In genomic region chr4:7295917-7296660, GRCh38 we compare ENCODE assay signal across 8 cellular contexts.
DNase-seq lines count a peak whose midpoint lies in the region; ATAC-seq, FAIRE-seq and TF ChIP-seq lines count a peak whose summit lies in the region.

No MANE protein-coding gene starts in this region.

- H3K14ac ChIP-seq in mesenchymal stem cell (ENCODE audit: low read length in 2 of 2): no peak overlapping the region

- no peaks in the 10 kb centered on the region for H3K27me3 ChIP-seq in BE2C
- no peaks in the 10 kb centered on the region for H3K27me3 ChIP-seq in bronchial epithelial cell (ENCODE audit: control insufficient read depth, insufficient read depth, low read length)
- peaks cover 33 to 35% of the 10 kb centered on the region in 2 experiments for H3K27me3 ChIP-seq in mesenchymal stem cell (ENCODE audit: control insufficient read depth in 1 of 2, insufficient read depth in 1 of 2, low read length in 2 of 2)

- H3K18ac ChIP-seq in mesenchymal stem cell (ENCODE audit: low read depth in 1 of 2, low read length in 2 of 2): no peak overlapping the region

- no peak for ATAC-seq in HG03108 (IDR thresholded peaks at IDR 0.05; ENCODE audit: unreplicated experiment)
- ATAC-seq in GM21423 (IDR thresholded peaks at IDR 0.05; ENCODE audit: unreplicated experiment): no peak
- ATAC-seq in HG02970 (IDR thresholded peaks at IDR 0.05; ENCODE audit: low FRiP score, unreplicated experiment): no peak

- H3K4ac ChIP-seq in mesenchymal stem cell (ENCODE audit: low read depth in 1 of 2, low read length in 2 of 2): no peak overlapping the region

- H3K23ac ChIP-seq in mesenchymal stem cell (ENCODE audit: low read length in 2 of 2): no peak overlapping the region

- no peak overlapping the region for H2BK5ac ChIP-seq in mesenchymal stem cell (ENCODE audit: low read depth, low read length, poor library complexity, severe bottlenecking)

- no peak overlapping the region for H4K91ac ChIP-seq in mesenchymal stem cell (ENCODE audit: low read length)

- H2BK15ac ChIP-seq in mesenchymal stem cell (ENCODE audit: low read depth, poor library complexity, severe bottlenecking): no peak overlapping the region

- H3K9me3 ChIP-seq in BE2C: no peaks in the 10 kb centered on the region
- no peaks in the 10 kb centered on the region for H3K9me3 ChIP-seq in mesenchymal stem cell (ENCODE audit: control insufficient read depth, low read length)

- H3K79me1 ChIP-seq in mesenchymal stem cell (replicated peaks; ENCODE audit: low read length, poor library complexity, severe bottlenecking): no peaks in the 10 kb centered on the region

- H2BK12ac ChIP-seq in mesenchymal stem cell (ENCODE audit: low read length in 2 of 2): no peak overlapping the region

- H3K9ac ChIP-seq in mesenchymal stem cell (ENCODE audit: low read length): no peak overlapping the region

- no peak overlapping the region for H3K27ac ChIP-seq in mesenchymal stem cell (ENCODE audit: low read length, poor library complexity, severe bottlenecking)

- FAIRE-seq in HTR-8/SVneo (lab: Jason Lieb, UNC): no peak
- no peak for FAIRE-seq in bronchial epithelial cell (lab: Jason Lieb, UNC)

- DNase-seq in BE2C: peak; percentile 59
- peak; percentile 49 for DNase-seq in HTR-8/SVneo (ENCODE audit: insufficient read length, low spot score)
- no peak for DNase-seq in bronchial epithelial cell (ENCODE audit: low read depth)
- peak; percentile 4 for DNase-seq in mesenchymal stem cell
- DNase-seq in NCI-H1417 treated with DMSO at 0.1 percent for 48 hours (lab: John Stamatoyannopoulos, UW): no peak

- H3K36me3 ChIP-seq in BE2C (no peaks in the 10 kb centered on the region), bronchial epithelial cell (ENCODE audit: control insufficient read depth, insufficient read depth, low read length) (no peaks in the 10 kb centered on the region), mesenchymal stem cell (ENCODE audit: control insufficient read depth in 1 of 2, insufficient read depth in 2 of 2, low read depth in 1 of 2, low read length in 2 of 2) (no peaks in the 10 kb centered on the region)

- H3K4me1 ChIP-seq in BE2C (peaks cover 5% of the 10 kb centered on the region), mesenchymal stem cell (ENCODE audit: control insufficient read depth, insufficient read depth, low read depth, low read length) (peaks cover 7% of the 10 kb centered on the region)

- no peak overlapping the region for H4K8ac ChIP-seq in mesenchymal stem cell (ENCODE audit: low read length)

- H2BK120ac ChIP-seq in mesenchymal stem cell (ENCODE audit: low read depth, low read length): no peak overlapping the region

- 71% methylated on average over 19 of the region's 19 CpGs for WGBS in mesenchymal stem cell

- H3K4me3 ChIP-seq in BE2C (ENCODE audit: low read depth, low read length): no peak overlapping the region
- no peak overlapping the region for H3K4me3 ChIP-seq in bronchial epithelial cell (ENCODE audit: low read depth, low read length)
- no peak overlapping the region for H3K4me3 ChIP-seq in mesenchymal stem cell (ENCODE audit: insufficient read depth in 1 of 2, low read depth in 1 of 2, low read length in 2 of 2)

- TF ChIP-seq CTCF in BE2C (IDR thresholded peaks at IDR 0.05; ENCODE audit: low read depth, low read length) (peak; percentile 64), bronchial epithelial cell (IDR thresholded peaks at IDR 0.05; ENCODE audit: insufficient read depth, low read length, severe bottlenecking) (peak; percentile 72)

- H2AFZ ChIP-seq in mesenchymal stem cell (ENCODE audit: low read depth, low read length): no peak overlapping the region

- no peak overlapping the region for H2AK5ac ChIP-seq in mesenchymal stem cell (ENCODE audit: low read length, severe bottlenecking)

- H3K4me2 ChIP-seq in mesenchymal stem cell (ENCODE audit: low read length, poor library complexity, severe bottlenecking): no peak overlapping the region

Comparison
In these comparisons a context has a peak if more than half of its experiments do, and no peak if none do; other contexts are left out.
1. DNase-seq: peak in BE2C (single experiment), HTR-8/SVneo (single experiment) and mesenchymal stem cell (single experiment); none in bronchial epithelial cell (single experiment) and NCI-H1417 treated with DMSO at 0.1 percent for 48 hours (single experiment).